Comparison of ENCODE assay signal across 8 cellular contexts in the genomic region with DNA sequence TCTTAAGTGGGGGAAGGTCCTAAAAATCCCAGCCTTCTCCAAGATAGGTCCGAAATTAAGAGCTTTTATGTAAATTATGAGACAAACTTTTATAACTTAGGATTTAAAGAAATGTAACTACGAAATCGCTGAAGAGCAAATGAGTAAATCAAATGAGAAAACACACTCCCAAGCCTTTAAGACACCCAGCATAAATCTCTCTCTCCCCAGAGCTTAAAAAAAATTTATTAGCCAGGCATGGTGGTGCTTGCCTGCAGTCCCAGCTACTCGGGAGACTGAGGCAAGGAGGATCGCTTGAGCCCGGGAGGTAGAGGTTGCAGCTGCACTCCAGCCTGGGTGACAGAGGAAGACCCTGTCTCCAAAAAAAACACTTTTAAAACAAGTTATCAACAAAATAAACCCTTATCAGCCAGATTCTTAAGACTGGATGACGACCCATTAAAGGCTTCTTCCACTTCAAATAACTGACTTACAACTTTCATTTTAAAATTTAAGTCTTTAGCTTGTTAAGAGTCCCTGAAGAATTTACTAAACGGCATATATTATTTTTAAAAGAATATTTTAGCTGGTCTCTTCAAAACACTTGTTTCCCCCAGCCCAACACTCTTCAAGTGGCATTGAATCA.
DNase-seq lines count a peak whose midpoint lies in the region; ATAC-seq lines count a peak whose summit lies in the region.

No MANE protein-coding gene starts in this region.

- peaks cover 34% of the 10 kb centered on the region for H3K36me3 Mint-ChIP-seq in T-helper 1 cell treated with Interleukin-12 subunit alpha and Interleukin-12 subunit beta and Interleukin-4 antibody, amounts not matched to agents 30 μg/mL and 1 μg/mL, for 36 hours (ENCODE audit: low read depth)
- H3K36me3 Mint-ChIP-seq in activated naive CD8-positive, alpha-beta T cell: peaks cover 9% of the 10 kb centered on the region

- DNase-seq in T-helper 1 cell: no peak
- peak; percentile 43 for DNase-seq in kidney glomerular epithelial cell (lab: John Stamatoyannopoulos, UW)
- peak; percentile 18 for DNase-seq in superior temporal gyrus (ENCODE audit: extremely low spot score)
- DNase-seq in NCI-H2196 (lab: John Stamatoyannopoulos, UW; ENCODE audit: unreplicated experiment): no peak

- H3K27ac Mint-ChIP-seq in T-helper 1 cell treated with Interleukin-12 subunit alpha and Interleukin-12 subunit beta and Interleukin-4 antibody, amounts not matched to agents 30 μg/mL and 1 μg/mL, for 36 hours: peak overlapping the region; percentile 96
- H3K27ac Mint-ChIP-seq in activated naive CD8-positive, alpha-beta T cell: peak overlapping the region; percentile 94

- H3K4me1 Mint-ChIP-seq in T-helper 1 cell treated with Interleukin-12 subunit alpha and Interleukin-12 subunit beta and Interleukin-4 antibody, amounts not matched to agents 30 μg/mL and 1 μg/mL, for 36 hours (ENCODE audit: low read depth): peaks cover 31% of the 10 kb centered on the region
- H3K4me1 Mint-ChIP-seq in activated naive CD8-positive, alpha-beta T cell (ENCODE audit: low read depth): peaks cover 40% of the 10 kb centered on the region

- H3K27me3 Mint-ChIP-seq in T-helper 1 cell treated with Interleukin-12 subunit alpha and Interleukin-12 subunit beta and Interleukin-4 antibody, amounts not matched to agents 30 μg/mL and 1 μg/mL, for 36 hours (ENCODE audit: low read depth): no peaks in the 10 kb centered on the region
- H3K27me3 Mint-ChIP-seq in activated naive CD8-positive, alpha-beta T cell: no peaks in the 10 kb centered on the region

- no peaks in the 10 kb centered on the region for H3K9me3 Mint-ChIP-seq in T-helper 1 cell treated with Interleukin-12 subunit alpha and Interleukin-12 subunit beta and Interleukin-4 antibody, amounts not matched to agents 30 μg/mL and 1 μg/mL, for 36 hours
- H3K9me3 Mint-ChIP-seq in activated naive CD8-positive, alpha-beta T cell (ENCODE audit: low read depth): no peaks in the 10 kb centered on the region

- H3K4me3 Mint-ChIP-seq in T-helper 1 cell treated with Interleukin-12 subunit alpha and Interleukin-12 subunit beta and Interleukin-4 antibody, amounts not matched to agents 30 μg/mL and 1 μg/mL, for 36 hours: peak overlapping the region; percentile 87
- H3K4me3 Mint-ChIP-seq in activated naive CD8-positive, alpha-beta T cell: peak overlapping the region; percentile 100

- no peak for ATAC-seq in GM18502 (IDR thresholded peaks at IDR 0.05; ENCODE audit: poor library complexity, unreplicated experiment)
- no peak for ATAC-seq in HG03097 (IDR thresholded peaks at IDR 0.05; ENCODE audit: low FRiP score, unreplicated experiment)

Comparison
In these comparisons a context has a peak if more than half of its experiments do, and no peak if none do; other contexts are left out.
1. DNase-seq: peak in kidney glomerular epithelial cell (single experiment) and superior temporal gyrus (single experiment); none in T-helper 1 cell (0 of 5) and NCI-H2196 (single experiment).